In genomic region chr9:92740015-92740408, GRCh38 we compare ENCODE assay signal across 2 cellular contexts.
TF ChIP-seq lines count a peak whose summit lies in the region.

No MANE protein-coding gene starts in this region.

TF ChIP-seq in liver, 16 proteins besides CTCF, POLR2A, EP300 and RAD21 (continued from another document):
- TF ChIP-seq, protein P1, sequence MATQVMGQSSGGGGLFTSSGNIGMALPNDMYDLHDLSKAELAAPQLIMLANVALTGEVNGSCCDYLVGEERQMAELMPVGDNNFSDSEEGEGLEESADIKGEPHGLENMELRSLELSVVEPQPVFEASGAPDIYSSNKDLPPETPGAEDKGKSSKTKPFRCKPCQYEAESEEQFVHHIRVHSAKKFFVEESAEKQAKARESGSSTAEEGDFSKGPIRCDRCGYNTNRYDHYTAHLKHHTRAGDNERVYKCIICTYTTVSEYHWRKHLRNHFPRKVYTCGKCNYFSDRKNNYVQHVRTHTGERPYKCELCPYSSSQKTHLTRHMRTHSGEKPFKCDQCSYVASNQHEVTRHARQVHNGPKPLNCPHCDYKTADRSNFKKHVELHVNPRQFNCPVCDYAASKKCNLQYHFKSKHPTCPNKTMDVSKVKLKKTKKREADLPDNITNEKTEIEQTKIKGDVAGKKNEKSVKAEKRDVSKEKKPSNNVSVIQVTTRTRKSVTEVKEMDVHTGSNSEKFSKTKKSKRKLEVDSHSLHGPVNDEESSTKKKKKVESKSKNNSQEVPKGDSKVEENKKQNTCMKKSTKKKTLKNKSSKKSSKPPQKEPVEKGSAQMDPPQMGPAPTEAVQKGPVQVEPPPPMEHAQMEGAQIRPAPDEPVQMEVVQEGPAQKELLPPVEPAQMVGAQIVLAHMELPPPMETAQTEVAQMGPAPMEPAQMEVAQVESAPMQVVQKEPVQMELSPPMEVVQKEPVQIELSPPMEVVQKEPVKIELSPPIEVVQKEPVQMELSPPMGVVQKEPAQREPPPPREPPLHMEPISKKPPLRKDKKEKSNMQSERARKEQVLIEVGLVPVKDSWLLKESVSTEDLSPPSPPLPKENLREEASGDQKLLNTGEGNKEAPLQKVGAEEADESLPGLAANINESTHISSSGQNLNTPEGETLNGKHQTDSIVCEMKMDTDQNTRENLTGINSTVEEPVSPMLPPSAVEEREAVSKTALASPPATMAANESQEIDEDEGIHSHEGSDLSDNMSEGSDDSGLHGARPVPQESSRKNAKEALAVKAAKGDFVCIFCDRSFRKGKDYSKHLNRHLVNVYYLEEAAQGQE (IDR thresholded peaks at IDR 0.05), result no peak
- TF ChIP-seq, protein P2, sequence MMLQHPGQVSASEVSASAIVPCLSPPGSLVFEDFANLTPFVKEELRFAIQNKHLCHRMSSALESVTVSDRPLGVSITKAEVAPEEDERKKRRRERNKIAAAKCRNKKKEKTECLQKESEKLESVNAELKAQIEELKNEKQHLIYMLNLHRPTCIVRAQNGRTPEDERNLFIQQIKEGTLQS (IDR thresholded peaks at IDR 0.05), result no peak
- TF ChIP-seq TAF1 (conservative IDR thresholded peaks at IDR 0.05), result no peak
- no peak for TF ChIP-seq FOXA1 (IDR thresholded peaks at IDR 0.05)
- no peak for TF ChIP-seq EGR1 (IDR thresholded peaks at IDR 0.05; ENCODE audit: low read depth in 2 of 2)
- no peak for TF ChIP-seq HNF4G (IDR thresholded peaks at IDR 0.05)

TF ChIP-seq in HepG2, 621 proteins besides CTCF, POLR2A, EP300 and RAD21 (continued from another document):
- TF ChIP-seq USF2 (IDR thresholded peaks at IDR 0.05; ENCODE audit: low read depth, low read length) (no peak), USF2 (CRISPR knock-in tag; IDR thresholded peaks at IDR 0.05; ENCODE audit: borderline replicate concordance) (no peak), ZNF567 (CRISPR knock-in tag; IDR thresholded peaks at IDR 0.05; ENCODE audit: borderline replicate concordance) (no peak), LRRFIP1 (CRISPR knock-in tag; conservative IDR thresholded peaks at IDR 0.05) (no peak), FOXO1 (CRISPR knock-in tag; IDR thresholded peaks at IDR 0.05) (no peak)
